ENCODE assay signal across 11 cellular contexts in the genomic region with DNA sequence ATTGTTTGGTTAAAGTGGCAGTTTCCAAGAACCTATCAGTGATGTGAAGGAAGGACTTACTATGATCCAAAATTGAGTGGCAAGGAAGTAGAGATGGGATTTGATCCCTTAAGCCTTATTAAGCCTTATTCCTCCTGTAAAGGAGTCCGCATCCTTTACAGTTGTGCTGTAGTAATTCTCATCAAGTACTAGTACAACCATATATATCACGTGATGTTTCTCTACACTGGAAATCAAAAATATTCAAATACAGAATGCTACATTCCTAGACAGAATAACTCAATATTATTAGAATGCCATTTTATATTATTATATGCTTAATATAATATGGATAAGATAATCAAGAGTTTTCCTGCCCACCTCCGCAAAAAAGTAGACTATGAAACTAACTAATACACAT.
"Had no signal": no experiment of that assay in that cellular context is flagged by ENCODE, and none has a peak within 500 bp of the region (broad histone marks: within the 10 kb centered on the region; RNA-seq: fewer than 3 reads in every experiment).

No MANE protein-coding gene starts in this region.

- FAIRE-seq: H1, H54 had no signal

- H3K4me1 ChIP-seq: HAP-1 had no signal

- H3K9ac ChIP-seq: GM23248 had no signal

- H2AFZ ChIP-seq: GM23248, GM23338 had no signal

- ATAC-seq: GM23338, HCT116 had no signal

- H3K4me3 ChIP-seq: GM23248, GM23338, HAP-1 had no signal

- H3K4me2 ChIP-seq: GM23338 had no signal

- H3K27ac ChIP-seq: GM23248 had no signal

- DNase-seq: GM23248, GOT3, H7, H9, HCEC 1CT, HFFc6 had no signal

- H3K36me3 ChIP-seq: HAP-1 had no signal

- H3K9me3 ChIP-seq: HAP-1 had no signal
